Comparison of ENCODE assay signal across 15 cellular contexts in the genomic region with DNA sequence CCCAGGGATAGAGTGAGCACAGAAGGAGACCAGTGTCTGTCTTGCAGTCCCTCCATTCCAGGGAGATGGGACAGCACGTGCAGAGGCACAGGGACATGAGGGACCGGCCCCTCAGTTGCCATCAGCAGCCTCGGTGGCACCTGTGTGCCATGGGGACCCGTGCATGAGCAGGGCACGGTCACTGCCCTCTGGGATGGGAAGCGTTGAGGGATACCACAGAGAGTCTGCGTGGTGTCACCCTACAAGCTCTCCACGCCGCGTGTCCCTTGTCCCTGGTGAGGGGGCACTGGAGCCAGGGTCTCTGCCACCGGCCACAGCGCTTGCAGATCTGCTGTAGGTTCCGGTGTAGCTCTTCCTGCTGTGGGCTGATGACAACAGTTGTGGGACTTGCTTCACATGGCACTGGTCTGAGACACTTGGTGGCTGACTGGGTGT.
DNase-seq lines count a peak whose midpoint lies in the region; ATAC-seq and TF ChIP-seq lines count a peak whose summit lies in the region.
"Had no signal": no experiment of that assay in that cellular context is flagged by ENCODE, and none has a peak within 500 bp of the region (broad histone marks: within the 10 kb centered on the region; RNA-seq: fewer than 3 reads in every experiment).

No MANE protein-coding gene starts in this region.

- TF ChIP-seq POLR2A in Peyer's patch (IDR thresholded peaks at IDR 0.05), result no peak

- H3K4me1 ChIP-seq in Peyer's patch, result no peaks in the 10 kb centered on the region

- no peaks in the 10 kb centered on the region for H3K27me3 ChIP-seq in Peyer's patch
- H3K27me3 ChIP-seq: BLaER1 had no signal

- no peaks in the 10 kb centered on the region for H3K9me3 Mint-ChIP-seq in activated CD4-positive, alpha-beta T cell treated with anti-CD3 and anti-CD28 coated beads, Interleukin-2, amount 10 ng/mL, durations not matched to agents 24 days and 14 days
- H3K9me3 Mint-ChIP-seq in activated CD4-positive, alpha-beta T cell treated with anti-CD3 and anti-CD28 coated beads, Interleukin-2, amount 10 ng/mL, durations not matched to agents 7 days and 5 days, result no peaks in the 10 kb centered on the region

- peaks cover 2% of the 10 kb centered on the region for H3K27me3 Mint-ChIP-seq in activated CD4-positive, alpha-beta T cell treated with anti-CD3 and anti-CD28 coated beads, Interleukin-2, amount 10 ng/mL, durations not matched to agents 24 days and 14 days
- H3K27me3 Mint-ChIP-seq in activated CD4-positive, alpha-beta T cell treated with anti-CD3 and anti-CD28 coated beads, Interleukin-2, amount 10 ng/mL, durations not matched to agents 7 days and 5 days, result peaks cover 6% of the 10 kb centered on the region

- H3K4me3 Mint-ChIP-seq in activated CD4-positive, alpha-beta T cell treated with anti-CD3 and anti-CD28 coated beads, Interleukin-2, amount 10 ng/mL, durations not matched to agents 24 days and 14 days, result no peak overlapping the region
- H3K4me3 Mint-ChIP-seq in activated CD4-positive, alpha-beta T cell treated with anti-CD3 and anti-CD28 coated beads, Interleukin-2, amount 10 ng/mL, durations not matched to agents 7 days and 5 days, result no peak overlapping the region
- H3K4me3 Mint-ChIP-seq: CD8-positive, alpha-beta memory T cell had no signal

- H3K27ac Mint-ChIP-seq in activated CD4-positive, alpha-beta T cell treated with anti-CD3 and anti-CD28 coated beads, Interleukin-2, amount 10 ng/mL, durations not matched to agents 24 days and 14 days, result no peak overlapping the region
- H3K27ac Mint-ChIP-seq in activated CD4-positive, alpha-beta T cell treated with anti-CD3 and anti-CD28 coated beads, Interleukin-2, amount 10 ng/mL, durations not matched to agents 7 days and 5 days, result no peak overlapping the region
- H3K27ac Mint-ChIP-seq: CD8-positive, alpha-beta memory T cell had no signal

- no peaks in the 10 kb centered on the region for H3K9me3 ChIP-seq in Peyer's patch
- H3K9me3 ChIP-seq: BLaER1 had no signal

- H3K36me3 ChIP-seq in Peyer's patch, result no peaks in the 10 kb centered on the region
- H3K36me3 ChIP-seq: BLaER1 had no signal

- no peaks in the 10 kb centered on the region for H3K4me1 Mint-ChIP-seq in activated CD4-positive, alpha-beta T cell treated with anti-CD3 and anti-CD28 coated beads, Interleukin-2, amount 10 ng/mL, durations not matched to agents 24 days and 14 days
- peaks cover 2% of the 10 kb centered on the region for H3K4me1 Mint-ChIP-seq in activated CD4-positive, alpha-beta T cell treated with anti-CD3 and anti-CD28 coated beads, Interleukin-2, amount 10 ng/mL, durations not matched to agents 7 days and 5 days
- H3K4me1 Mint-ChIP-seq: CD8-positive, alpha-beta memory T cell had no signal

- H3K4me3 ChIP-seq in Peyer's patch, result no peak overlapping the region
- H3K4me3 ChIP-seq: BLaER1, GM23248 had no signal

- intact Hi-C loops in activated CD4-positive, alpha-beta T cell treated with anti-CD3 and anti-CD28 coated beads, Interleukin-2, amount 10 ng/mL, durations not matched to agents 24 days and 14 days (cut with micrococcal nuclease), result no loop called here
- intact Hi-C loops in posterior vena cava (cut with DNase I), result no loop called here

- no peak for TF ChIP-seq CTCF in Peyer's patch (IDR thresholded peaks at IDR 0.05)

- CTCF ChIA-PET in activated CD4-positive, alpha-beta T cell treated with anti-CD3 and anti-CD28 coated beads, Interleukin-2, amount 10 ng/mL, durations not matched to agents 7 days and 5 days (lab: Charles Lee), result no interaction called here

- POLR2A ChIA-PET in activated CD4-positive, alpha-beta T cell treated with anti-CD3 and anti-CD28 coated beads, Interleukin-2, amount 10 ng/mL, durations not matched to agents 7 days and 5 days (lab: Charles Lee), result no interaction called here

- no peak for ATAC-seq in HG02938 (IDR thresholded peaks at IDR 0.05; ENCODE audit: unreplicated experiment)

- DNase-seq in activated CD4-positive, alpha-beta T cell treated with anti-CD3 and anti-CD28 coated beads, Interleukin-2, amount 10 ng/mL, durations not matched to agents 24 days and 14 days, result peak; percentile 48
- DNase-seq in activated CD4-positive, alpha-beta T cell treated with anti-CD3 and anti-CD28 coated beads, Interleukin-2, amount 10 ng/mL, durations not matched to agents 7 days and 5 days, result no peak
- peak in 2 of 3 donors; percentile 23 to 41 for DNase-seq in Peyer's patch
- DNase-seq in iPS-NIHi7 (ENCODE audit: extremely low spot score), result peak; percentile 1
- peak; percentile 69 for DNase-seq in posterior vena cava (ENCODE audit: low spot score)
- no peak for DNase-seq in dermis blood vessel endothelial cell
- DNase-seq in NCI-H1694 (lab: John Stamatoyannopoulos, UW), result no peak
- DNase-seq: AML-193; CD8-positive, alpha-beta memory T cell; DMS53; GF-D8; GM23248 had no signal

- H3K36me3 Mint-ChIP-seq in activated CD4-positive, alpha-beta T cell treated with anti-CD3 and anti-CD28 coated beads, Interleukin-2, amount 10 ng/mL, durations not matched to agents 24 days and 14 days (ENCODE audit: low read depth), result no peaks in the 10 kb centered on the region
- no peaks in the 10 kb centered on the region for H3K36me3 Mint-ChIP-seq in activated CD4-positive, alpha-beta T cell treated with anti-CD3 and anti-CD28 coated beads, Interleukin-2, amount 10 ng/mL, durations not matched to agents 7 days and 5 days (ENCODE audit: low read depth)
- H3K36me3 Mint-ChIP-seq: CD8-positive, alpha-beta memory T cell had no signal

- no peak overlapping the region for H3K27ac ChIP-seq in Peyer's patch
- H3K27ac ChIP-seq: 22Rv1, BLaER1, GM23248 had no signal

Comparison
In these comparisons a context has a peak if more than half of its experiments do, and no peak if none do; other contexts are left out.
1. DNase-seq: peak in activated CD4-positive, alpha-beta T cell treated with anti-CD3 and anti-CD28 coated beads, Interleukin-2, amount 10 ng/mL, durations not matched to agents 24 days and 14 days (single experiment), Peyer's patch (2 of 3), iPS-NIHi7 (single experiment) and posterior vena cava (single experiment); none in activated CD4-positive, alpha-beta T cell treated with anti-CD3 and anti-CD28 coated beads, Interleukin-2, amount 10 ng/mL, durations not matched to agents 7 days and 5 days (single experiment), dermis blood vessel endothelial cell (single experiment) and NCI-H1694 (single experiment).